In genomic region chr14:27075503-27075902, GRCh38 we compare ENCODE assay signal across 3 cellular contexts.
TF ChIP-seq lines count a peak whose summit lies in the region.

No MANE protein-coding gene starts in this region.

TF ChIP-seq in HepG2, 621 proteins besides CTCF, POLR2A, EP300 and RAD21 (continued from another document):
- TF ChIP-seq NFE2L1 (CRISPR knock-in tag; IDR thresholded peaks at IDR 0.05; ENCODE audit: borderline replicate concordance), result no peak
- peak; percentile 83 to 88 for TF ChIP-seq MAFK (conservative IDR thresholded peaks at IDR 0.05 in 1 of 2, IDR thresholded peaks at IDR 0.05 in 1 of 2; ENCODE audit: low read length in 2 of 2)
- TF ChIP-seq ZNF3 (CRISPR knock-in tag; IDR thresholded peaks at IDR 0.05), result no peak
- no peak for TF ChIP-seq ZNF160 (CRISPR knock-in tag; IDR thresholded peaks at IDR 0.05)
- TF ChIP-seq MAFF (IDR thresholded peaks at IDR 0.05; ENCODE audit: low read depth, low read length), result peak; percentile 72
TF ChIP-seq in HepG2: peak in this region for 2.

TF ChIP-seq in A549, 52 proteins besides CTCF, POLR2A, EP300 and RAD21 (continued from another document):
- TF ChIP-seq, protein P1, sequence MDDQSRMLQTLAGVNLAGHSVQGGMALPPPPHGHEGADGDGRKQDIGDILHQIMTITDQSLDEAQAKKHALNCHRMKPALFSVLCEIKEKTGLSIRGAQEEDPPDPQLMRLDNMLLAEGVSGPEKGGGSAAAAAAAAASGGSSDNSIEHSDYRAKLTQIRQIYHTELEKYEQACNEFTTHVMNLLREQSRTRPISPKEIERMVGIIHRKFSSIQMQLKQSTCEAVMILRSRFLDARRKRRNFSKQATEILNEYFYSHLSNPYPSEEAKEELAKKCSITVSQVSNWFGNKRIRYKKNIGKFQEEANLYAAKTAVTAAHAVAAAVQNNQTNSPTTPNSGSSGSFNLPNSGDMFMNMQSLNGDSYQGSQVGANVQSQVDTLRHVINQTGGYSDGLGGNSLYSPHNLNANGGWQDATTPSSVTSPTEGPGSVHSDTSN (IDR thresholded peaks at IDR 0.05), result no peak
- TF ChIP-seq MAFK (IDR thresholded peaks at IDR 0.05; ENCODE audit: partially characterized antibody) (peak; percentile 56), MAZ (IDR thresholded peaks at IDR 0.05; ENCODE audit: borderline replicate concordance, low read depth, low read length) (no peak)
- TF ChIP-seq, protein P2, sequence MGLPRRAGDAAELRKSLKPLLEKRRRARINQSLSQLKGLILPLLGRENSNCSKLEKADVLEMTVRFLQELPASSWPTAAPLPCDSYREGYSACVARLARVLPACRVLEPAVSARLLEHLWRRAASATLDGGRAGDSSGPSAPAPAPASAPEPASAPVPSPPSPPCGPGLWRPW (IDR thresholded peaks at IDR 0.05), result no peak

TF ChIP-seq in IMR-90, 13 proteins besides CTCF, POLR2A, EP300 and RAD21 (continued from another document):
- TF ChIP-seq RFX5 (IDR thresholded peaks at IDR 0.05; ENCODE audit: low read depth, low read length) (no peak), FOS (IDR thresholded peaks at IDR 0.05; ENCODE audit: low read depth, low read length) (no peak), BHLHE40 (IDR thresholded peaks at IDR 0.05; ENCODE audit: low read depth, low read length) (no peak), CHD1 (IDR thresholded peaks at IDR 0.05; ENCODE audit: low read depth, low read length) (no peak), MAZ (IDR thresholded peaks at IDR 0.05; ENCODE audit: borderline replicate concordance, low read depth, low read length) (no peak), MAFK (IDR thresholded peaks at IDR 0.05; ENCODE audit: low read depth, low read length) (peak; percentile 38; the same call in 1 of the 2 replicates)
